18 cellular contexts compared by ENCODE assay signal in genomic region chr4:156098846-156099245, GRCh38.
A peak's percentile ranks its signal among the peaks of the same experiment; 100 is the strongest.
DNase-seq lines count a peak whose midpoint lies in the region; ATAC-seq, FAIRE-seq and TF ChIP-seq lines count a peak whose summit lies in the region.
"Had no signal": no experiment of that assay in that cellular context is flagged by ENCODE, and none has a peak within 500 bp of the region (broad histone marks: within the 10 kb centered on the region; RNA-seq: fewer than 3 reads in every experiment).

No MANE protein-coding gene starts in this region.

- H3K4me1 ChIP-seq in mesenchymal stem cell (ENCODE audit: control insufficient read depth, insufficient read depth, low read depth, low read length): no peaks in the 10 kb centered on the region
- H3K4me1 ChIP-seq in osteoblast (ENCODE audit: insufficient read depth, low read length): peaks cover 6% of the 10 kb centered on the region
- H3K4me1 ChIP-seq in foreskin keratinocyte: no peaks in the 10 kb centered on the region
- H3K4me1 ChIP-seq: BLaER1, Caco-2 had no signal

- H3K27me3 ChIP-seq in mesenchymal stem cell (ENCODE audit: control insufficient read depth in 1 of 2, insufficient read depth in 1 of 2, low read length in 2 of 2) (no peaks in the 10 kb centered on the region), osteoblast (ENCODE audit: insufficient read depth, low read length) (no peaks in the 10 kb centered on the region), foreskin keratinocyte (no peaks in the 10 kb centered on the region)
- H3K27me3 ChIP-seq: BLaER1 had no signal

- H3K9ac ChIP-seq in mesenchymal stem cell (ENCODE audit: low read length): no peak overlapping the region
- H3K9ac ChIP-seq: BLaER1, GM23248 had no signal

- H3K27ac ChIP-seq in mesenchymal stem cell (ENCODE audit: low read length, poor library complexity, severe bottlenecking) (no peak overlapping the region), osteoblast (ENCODE audit: low read depth, low read length) (no peak overlapping the region), foreskin keratinocyte (no peak overlapping the region)
- H3K27ac ChIP-seq: BLaER1, GM23248 had no signal

- H3K4me2 ChIP-seq in mesenchymal stem cell (ENCODE audit: low read length, poor library complexity, severe bottlenecking) (no peak overlapping the region), osteoblast (ENCODE audit: insufficient read depth, low read length) (no peak overlapping the region)
- H3K4me2 ChIP-seq: BLaER1 had no signal

- no peak overlapping the region for H3K27ac Mint-ChIP-seq in activated T-helper 17 cell treated with anti-CD3 and anti-CD28 coated beads, Interleukin-2, amount 50 U/mL, for 72 hours
- H3K27ac Mint-ChIP-seq: CD8-positive, alpha-beta memory T cell had no signal

- H2AK5ac ChIP-seq in mesenchymal stem cell (ENCODE audit: low read length, severe bottlenecking): no peak overlapping the region

- no peak for TF ChIP-seq CTCF in osteoblast (IDR thresholded peaks at IDR 0.05; ENCODE audit: extremely low read depth, low read depth, low read length)
- no peak for TF ChIP-seq CTCF in foreskin keratinocyte (conservative IDR thresholded peaks at IDR 0.05)

- no peak overlapping the region for H4K91ac ChIP-seq in mesenchymal stem cell (ENCODE audit: low read length)

- no peaks in the 10 kb centered on the region for H3K27me3 Mint-ChIP-seq in activated T-helper 17 cell treated with anti-CD3 and anti-CD28 coated beads, Interleukin-2, amount 50 U/mL, for 72 hours
- H3K27me3 Mint-ChIP-seq: CD8-positive, alpha-beta memory T cell had no signal

- H2BK12ac ChIP-seq in mesenchymal stem cell (ENCODE audit: low read length in 2 of 2): no peak overlapping the region

- DNase-seq in cerebellar cortex (ENCODE audit: low spot score): peak; percentile 53
- DNase-seq in mesenchymal stem cell: no peak
- peak; percentile 0 for DNase-seq in osteoblast (ENCODE audit: insufficient read length, low spot score, missing footprints)
- DNase-seq in activated CD8-positive, alpha-beta memory T cell treated with anti-CD3 and anti-CD28 coated beads, Interleukin-2, amount 50 U/mL, for 48 hours: no peak
- no peak for DNase-seq in foreskin keratinocyte
- DNase-seq: 8988T; AML-193; Caco-2; CD8-positive, alpha-beta memory T cell; DND-41; GDM1; GM23248 had no signal

- H3K9me3 ChIP-seq in mesenchymal stem cell (ENCODE audit: control insufficient read depth, low read length) (no peaks in the 10 kb centered on the region), osteoblast (ENCODE audit: low read depth, low read length) (no peaks in the 10 kb centered on the region)
- H3K9me3 ChIP-seq: BLaER1, Caco-2 had no signal

- no peak overlapping the region for H2BK15ac ChIP-seq in mesenchymal stem cell (ENCODE audit: low read depth, poor library complexity, severe bottlenecking)

- H3K9me3 Mint-ChIP-seq in activated T-helper 17 cell treated with anti-CD3 and anti-CD28 coated beads, Interleukin-2, amount 50 U/mL, for 72 hours: no peaks in the 10 kb centered on the region

- H3K4me3 ChIP-seq in mesenchymal stem cell (ENCODE audit: insufficient read depth in 1 of 2, low read depth in 1 of 2, low read length in 2 of 2): no peak overlapping the region
- no peak overlapping the region for H3K4me3 ChIP-seq in osteoblast (ENCODE audit: insufficient read depth, low read length)
- H3K4me3 ChIP-seq: BLaER1, GM23248 had no signal

- H3K14ac ChIP-seq in mesenchymal stem cell (ENCODE audit: low read length in 2 of 2): no peak overlapping the region

- no peaks in the 10 kb centered on the region for H3K4me1 Mint-ChIP-seq in activated T-helper 17 cell treated with anti-CD3 and anti-CD28 coated beads, Interleukin-2, amount 50 U/mL, for 72 hours
- H3K4me1 Mint-ChIP-seq: CD8-positive, alpha-beta memory T cell had no signal

- no peak overlapping the region for H3K4me3 Mint-ChIP-seq in activated T-helper 17 cell treated with anti-CD3 and anti-CD28 coated beads, Interleukin-2, amount 50 U/mL, for 72 hours
- H3K4me3 Mint-ChIP-seq: CD8-positive, alpha-beta memory T cell had no signal

- no peak overlapping the region for H3K18ac ChIP-seq in mesenchymal stem cell (ENCODE audit: low read depth in 1 of 2, low read length in 2 of 2)

- peak; percentile 17 for FAIRE-seq in TTC549 (lab: Jason Lieb, UNC)
- FAIRE-seq: H54 had no signal

- H3K79me2 ChIP-seq in osteoblast (ENCODE audit: insufficient read depth, low read length): no peaks in the 10 kb centered on the region

- H3K79me1 ChIP-seq in mesenchymal stem cell (replicated peaks; ENCODE audit: low read length, poor library complexity, severe bottlenecking): no peaks in the 10 kb centered on the region

- H3K36me3 ChIP-seq in mesenchymal stem cell (ENCODE audit: control insufficient read depth in 1 of 2, insufficient read depth in 2 of 2, low read depth in 1 of 2, low read length in 2 of 2) (no peaks in the 10 kb centered on the region), osteoblast (ENCODE audit: insufficient read depth, low read length) (no peaks in the 10 kb centered on the region)
- H3K36me3 ChIP-seq: BLaER1 had no signal

- no peaks in the 10 kb centered on the region for H4K20me1 ChIP-seq in osteoblast (ENCODE audit: insufficient read depth, low read length)
- H4K20me1 ChIP-seq: BLaER1 had no signal

- no peak overlapping the region for H4K8ac ChIP-seq in mesenchymal stem cell (ENCODE audit: low read length)

- ATAC-seq in foreskin keratinocyte (no peak), GM21360 (IDR thresholded peaks at IDR 0.05; ENCODE audit: unreplicated experiment) (no peak)
- ATAC-seq in activated T-helper 17 cell treated with anti-CD3 and anti-CD28 coated beads, Interleukin-2, amount 50 U/mL, for 72 hours (replicated peaks): no peak
- ATAC-seq: HCT116 had no signal

- H2BK5ac ChIP-seq in mesenchymal stem cell (ENCODE audit: low read depth, low read length, poor library complexity, severe bottlenecking): no peak overlapping the region

- H2AFZ ChIP-seq in mesenchymal stem cell (ENCODE audit: low read depth, low read length) (peak overlapping the region; percentile 39), osteoblast (ENCODE audit: low read length) (no peak overlapping the region)
- H2AFZ ChIP-seq: GM23248 had no signal

- no peak overlapping the region for H3K4ac ChIP-seq in mesenchymal stem cell (ENCODE audit: low read depth in 1 of 2, low read length in 2 of 2)

- no peak overlapping the region for H2BK120ac ChIP-seq in mesenchymal stem cell (ENCODE audit: low read depth, low read length)

- WGBS in mesenchymal stem cell: 87% methylated on average over 4 of the region's 4 CpGs

- no peaks in the 10 kb centered on the region for H3K36me3 Mint-ChIP-seq in activated T-helper 17 cell treated with anti-CD3 and anti-CD28 coated beads, Interleukin-2, amount 50 U/mL, for 72 hours (ENCODE audit: low read depth)
- H3K36me3 Mint-ChIP-seq: CD8-positive, alpha-beta memory T cell had no signal

- H3K23ac ChIP-seq in mesenchymal stem cell (ENCODE audit: low read length in 2 of 2): no peak overlapping the region

Comparison
In these comparisons a context has a peak if more than half of its experiments do, and no peak if none do; other contexts are left out.
1. DNase-seq: peak in cerebellar cortex (single experiment) and osteoblast (single experiment); none in mesenchymal stem cell (single experiment), activated CD8-positive, alpha-beta memory T cell treated with anti-CD3 and anti-CD28 coated beads, Interleukin-2, amount 50 U/mL, for 48 hours (single experiment) and foreskin keratinocyte (0 of 2).